ENCODE assay signal across 29 cellular contexts in genomic region chr11:110162216-110162615, GRCh38.
"Had no signal": no experiment of that assay in that cellular context is flagged by ENCODE, and none has a peak within 500 bp of the region (broad histone marks: within the 10 kb centered on the region; RNA-seq: fewer than 3 reads in every experiment).

No MANE protein-coding gene starts in this region.

- H3K9me3 Mint-ChIP-seq: brain; endodermal cell; nephron; stimulated activated effector memory CD8-positive, alpha-beta T cell treated with anti-CD3 and anti-CD28 coated beads, Interleukin-12 subunit alpha, Interleukin-12 subunit beta, amount 100 ng/mL, for 72 hours; stimulated activated naive CD8-positive, alpha-beta T cell treated with anti-CD3 and anti-CD28 coated beads, Interleukin-15, Interleukin-2, amounts not matched to agents 100 ng/mL and 50 ng/mL, for 24 hours had no signal

- H3K36me3 Mint-ChIP-seq: activated naive CD8-positive, alpha-beta T cell had no signal

- H3K4me1 Mint-ChIP-seq: nephron; stimulated activated effector memory CD8-positive, alpha-beta T cell treated with anti-CD3 and anti-CD28 coated beads, Interleukin-12 subunit alpha, Interleukin-12 subunit beta, amount 100 ng/mL, for 72 hours had no signal

- ATAC-seq: activated CD4-positive, CD25-positive, alpha-beta regulatory T cell treated with anti-CD3 and anti-CD28 coated beads, Interleukin-2, amount 50 U/mL, for 24 hours; stimulated activated effector memory CD8-positive, alpha-beta T cell treated with anti-CD3 and anti-CD28 coated beads, Interleukin-12 subunit alpha, Interleukin-12 subunit beta, amount 100 ng/mL, for 72 hours had no signal

- H3K4me1 ChIP-seq: ascending aorta, esophagus muscularis mucosa, left ventricle myocardium inferior, prostate gland, sigmoid colon, uterus had no signal

- H3K36me3 ChIP-seq: ovary, prostate gland, uterus, WERI-Rb-1 had no signal

- H3K27me3 ChIP-seq: adrenal gland, ascending aorta, esophagus muscularis mucosa, neutrophil, ovary, sigmoid colon, uterus had no signal

- H3K27ac ChIP-seq: adrenal gland, ascending aorta, esophagus muscularis mucosa, left ventricle myocardium inferior, neutrophil, ovary, prostate gland, sigmoid colon, thoracic aorta, uterus, WERI-Rb-1 had no signal

- H3K9me3 ChIP-seq: adrenal gland, ascending aorta, esophagus muscularis mucosa, left ventricle myocardium inferior, neutrophil, ovary, prostate gland, sigmoid colon, thoracic aorta, uterus had no signal

- H3K4me3 ChIP-seq: adrenal gland, ascending aorta, esophagus muscularis mucosa, left ventricle myocardium inferior, lung, ovary, prostate gland, sigmoid colon, thoracic aorta, uterus had no signal

- H3K27me3 Mint-ChIP-seq: activated naive CD8-positive, alpha-beta T cell; brain; stimulated activated naive CD8-positive, alpha-beta T cell treated with anti-CD3 and anti-CD28 coated beads, Interleukin-15, Interleukin-2, amounts not matched to agents 100 ng/mL and 50 ng/mL, for 24 hours had no signal

- DNase-seq: activated CD4-positive, alpha-beta T cell treated with anti-CD3 and anti-CD28 coated beads for 48 hours; activated CD4-positive, alpha-beta T cell treated with anti-CD3 and anti-CD28 coated beads, Interleukin-2, amount 50 U/mL, for 48 hours; activated CD8-positive, alpha-beta memory T cell treated with anti-CD3 and anti-CD28 coated beads for 24 hours; activated effector memory CD4-positive, alpha-beta T cell treated with Interleukin-2 at 50 U/mL for 16 hours; activated naive CD4-positive, alpha-beta T cell treated with Interleukin-2 at 50 U/mL for 16 hours; adrenal gland; caudate nucleus; endodermal cell; islet precursor cell; left ventricle myocardium inferior; ovary; sigmoid colon; small intestine; stimulated activated CD4-positive, alpha-beta T cell treated with anti-CD3 and anti-CD28 coated beads, Interleukin-4, amount 100 ng/mL, for 24 hours; T-helper 9 cell; uterus; WERI-Rb-1 had no signal

- H3K4me3 Mint-ChIP-seq: activated naive CD8-positive, alpha-beta T cell; brain; endodermal cell; nephron; stimulated activated effector memory CD8-positive, alpha-beta T cell treated with anti-CD3 and anti-CD28 coated beads, Interleukin-12 subunit alpha, Interleukin-12 subunit beta, amount 100 ng/mL, for 72 hours; stimulated activated naive CD8-positive, alpha-beta T cell treated with anti-CD3 and anti-CD28 coated beads, Interleukin-15, Interleukin-2, amounts not matched to agents 100 ng/mL and 50 ng/mL, for 24 hours had no signal

- H3K27ac Mint-ChIP-seq: activated naive CD8-positive, alpha-beta T cell; endodermal cell; nephron; stimulated activated effector memory CD8-positive, alpha-beta T cell treated with anti-CD3 and anti-CD28 coated beads, Interleukin-12 subunit alpha, Interleukin-12 subunit beta, amount 100 ng/mL, for 72 hours; stimulated activated naive CD8-positive, alpha-beta T cell treated with anti-CD3 and anti-CD28 coated beads, Interleukin-15, Interleukin-2, amounts not matched to agents 100 ng/mL and 50 ng/mL, for 24 hours had no signal
